Comparison of ENCODE assay signal across 25 cellular contexts in genomic region chr10:73215749-73216148, GRCh38. TPM values are rescaled to one million over a fixed set of nuclear protein-coding genes. Genes with fewer than 3 reads are reported as not detected.
DNase-seq lines count a peak whose midpoint lies in the region; ATAC-seq, FAIRE-seq and TF ChIP-seq lines count a peak whose summit lies in the region.
"Had no signal": no experiment of that assay in that cellular context is flagged by ENCODE, and none has a peak within 500 bp of the region (broad histone marks: within the 10 kb centered on the region; RNA-seq: fewer than 3 reads in every experiment).

No MANE protein-coding gene starts in this region.

- H3K36me3 ChIP-seq in HepG2 (replicated peaks in 1 of 2; ENCODE audit: control insufficient read depth in 1 of 2, insufficient read depth in 2 of 2, low read length in 2 of 2) (no peaks in the 10 kb centered on the region), right lobe of liver (no peaks in the 10 kb centered on the region), neural progenitor cell (no peaks in the 10 kb centered on the region)

- no peak overlapping the region for H3K4me3 ChIP-seq in HepG2 (replicated peaks in 1 of 3; ENCODE audit: insufficient read depth in 1 of 3, low read depth in 2 of 3, low read length in 3 of 3)
- H3K4me3 ChIP-seq in right lobe of liver = no peak overlapping the region
- H3K4me3 ChIP-seq in neural progenitor cell = no peak overlapping the region
- H3K4me3 ChIP-seq: A549; BLaER1 treated with 17β-estradiol and CSF1 and Interleukin-3, amounts not matched to agents 10 nM and 100 nM; GM12878 had no signal

- intact Hi-C loops in HepG2 (cut with micrococcal nuclease; ENCODE audit: unreplicated experiment) = no loop called here
- intact Hi-C loops in right lobe of liver (cut with DNase I) = no loop called here

- no peak overlapping the region for H3K27ac Mint-ChIP-seq in neural progenitor cell
- H3K27ac Mint-ChIP-seq: B cell; CD4-positive, alpha-beta T cell; CD8-positive, alpha-beta T cell had no signal

- H4K20me1 ChIP-seq in HepG2 (ENCODE audit: insufficient read depth, low read length) = no peaks in the 10 kb centered on the region
- no peaks in the 10 kb centered on the region for H4K20me1 ChIP-seq in neural progenitor cell (ENCODE audit: low read depth)
- H4K20me1 ChIP-seq: BLaER1 treated with 17β-estradiol and CSF1 and Interleukin-3, amounts not matched to agents 10 nM and 100 nM had no signal

- POLR2A ChIA-PET in HepG2 (lab: Yijun Ruan, JAX) = no interaction called here

- CTCF ChIA-PET in HepG2 (lab: Yijun Ruan, JAX; ENCODE audit: low intra/inter-chr PET ratio, low total read pairs) = no interaction called here

- no peak for TF ChIP-seq CTCF in HepG2 (CRISPR knock-in tag; IDR thresholded peaks at IDR 0.05)
- TF ChIP-seq CTCF in right lobe of liver (IDR thresholded peaks at IDR 0.05) = no peak
- no peak for TF ChIP-seq CTCF in neural progenitor cell (IDR thresholded peaks at IDR 0.05)

- TF ChIP-seq POLR2A in HepG2 (IDR thresholded peaks at IDR 0.05; ENCODE audit: insufficient read depth in 1 of 2, low read depth in 2 of 2, low read length in 2 of 2) (no peak), right lobe of liver (IDR thresholded peaks at IDR 0.05) (no peak)

- no peaks in the 10 kb centered on the region for H3F3A ChIP-seq in neural progenitor cell (ENCODE audit: low read depth)

- H3K27ac ChIP-seq in HepG2 (ENCODE audit: extremely low read length, insufficient read depth, low read length) (no peak overlapping the region), right lobe of liver (no peak overlapping the region), neural progenitor cell (no peak overlapping the region)
- H3K27ac ChIP-seq: 22Rv1; A549; BLaER1 treated with 17β-estradiol and CSF1 and Interleukin-3, amounts not matched to agents 10 nM and 100 nM; C4-2B had no signal

- peak; percentile 16 for DNase-seq in HepG2 (ENCODE audit: low spot score)
- DNase-seq in right lobe of liver = no peak
- no peak for DNase-seq in neural progenitor cell (ENCODE audit: low spot score)
- DNase-seq in NCI-H1436 (lab: John Stamatoyannopoulos, UW) = no peak
- DNase-seq: AML-193; Caco-2; Calu3; CD4-positive, alpha-beta T cell; CD8-positive, alpha-beta T cell; DMS 273 treated with DMSO at 0.1 percent for 48 hours; DMS153; DMS53; DMS79; DND-41; EL; GDM1 had no signal

- H3K27me3 ChIP-seq in HepG2 (ENCODE audit: control insufficient read depth in 1 of 2, insufficient read depth in 2 of 2, low read length in 2 of 2) = no peaks in the 10 kb centered on the region
- H3K27me3 ChIP-seq in right lobe of liver = no peaks in the 10 kb centered on the region
- H3K27me3 ChIP-seq in neural progenitor cell = no peaks in the 10 kb centered on the region
- H3K27me3 ChIP-seq: BLaER1 treated with 17β-estradiol and CSF1 and Interleukin-3, amounts not matched to agents 10 nM and 100 nM had no signal

- H3K36me3 Mint-ChIP-seq in neural progenitor cell = peaks cover 23% of the 10 kb centered on the region

- H3K4me1 ChIP-seq in HepG2 (ENCODE audit: insufficient read depth, low read length) (peaks cover 52% of the 10 kb centered on the region), right lobe of liver (peaks cover 0 to 27% (median 5%) of the 10 kb centered on the region in 4 donors), neural progenitor cell (no peaks in the 10 kb centered on the region)
- H3K4me1 ChIP-seq: A549; BLaER1 treated with 17β-estradiol and CSF1 and Interleukin-3, amounts not matched to agents 10 nM and 100 nM had no signal

- no peaks in the 10 kb centered on the region for H3K9me3 ChIP-seq in HepG2 (ENCODE audit: low read length)
- H3K9me3 ChIP-seq in right lobe of liver = no peaks in the 10 kb centered on the region
- no peaks in the 10 kb centered on the region for H3K9me3 ChIP-seq in neural progenitor cell (ENCODE audit: low read depth)
- H3K9me3 ChIP-seq: A549, Caco-2 had no signal

- FAIRE-seq in HepG2 (lab: Jason Lieb, UNC) = no peak
- FAIRE-seq: GM12878, GM12892, GM18507 had no signal

- no peak overlapping the region for H3K4me3 Mint-ChIP-seq in neural progenitor cell
- H3K4me3 Mint-ChIP-seq: B cell; CD4-positive, alpha-beta T cell; CD8-positive, alpha-beta T cell had no signal

- in situ Hi-C loops in HepG2 (cut with HindIII; ENCODE audit: extremely low pct_ligation_motif_present, low pct_unique_long_range_greater_than_20kb) = no loop called here

- no TSS peak for BruUV-seq in HepG2 (replicated peaks; lab: Mats Ljungman, UMichigan)

- 61% methylated on average over 1 of the region's 1 CpG for WGBS in HepG2 (ENCODE audit: low lambda C conversion rate)
- 91% methylated on average over 1 of the region's 1 CpG for WGBS in right lobe of liver (ENCODE audit: insufficient coverage, low coverage, low lambda C conversion rate, missing lambda C conversion rate)

- TF ChIP-seq EP300 in HepG2 (IDR thresholded peaks at IDR 0.05; ENCODE audit: low read depth in 2 of 2, low read length in 2 of 2) = no peak
- TF ChIP-seq EP300 in HepG2 (CRISPR knock-in tag; IDR thresholded peaks at IDR 0.05; ENCODE audit: borderline replicate concordance) = no peak

- TF ChIP-seq RAD21 in HepG2 (CRISPR knock-in tag; IDR thresholded peaks at IDR 0.05) = no peak

- H3K9me3 Mint-ChIP-seq in neural progenitor cell = no peaks in the 10 kb centered on the region
- H3K9me3 Mint-ChIP-seq: CD4-positive, alpha-beta T cell; CD8-positive, alpha-beta T cell had no signal

- H3K4me2 ChIP-seq in HepG2 (ENCODE audit: low read depth, low read length) = no peak overlapping the region
- no peak overlapping the region for H3K4me2 ChIP-seq in neural progenitor cell
- H3K4me2 ChIP-seq: A549; BLaER1 treated with 17β-estradiol and CSF1 and Interleukin-3, amounts not matched to agents 10 nM and 100 nM had no signal

- H2AFZ ChIP-seq in HepG2 (ENCODE audit: low read length) (no peak overlapping the region), neural progenitor cell (replicated peaks) (no peak overlapping the region)

- no peak overlapping the region for H3K9ac ChIP-seq in HepG2 (ENCODE audit: insufficient read depth, low read depth, low read length)
- peak overlapping the region; percentile 2 for H3K9ac ChIP-seq in neural progenitor cell
- H3K9ac ChIP-seq: BLaER1 treated with 17β-estradiol and CSF1 and Interleukin-3, amounts not matched to agents 10 nM and 100 nM had no signal

- ATAC-seq in HepG2 (no peak), right lobe of liver (no peak), HG03521 (IDR thresholded peaks at IDR 0.05; ENCODE audit: unreplicated experiment) (no peak)
- ATAC-seq: A549; CD8-positive, alpha-beta T cell; GM12878 had no signal

- no peaks in the 10 kb centered on the region for H3K4me1 Mint-ChIP-seq in neural progenitor cell

- H3K79me2 ChIP-seq in HepG2 (ENCODE audit: insufficient read depth, low read length) (no peaks in the 10 kb centered on the region), neural progenitor cell (ENCODE audit: low read depth) (no peaks in the 10 kb centered on the region)

- peaks cover 2% of the 10 kb centered on the region for H3K27me3 Mint-ChIP-seq in neural progenitor cell (ENCODE audit: insufficient read depth, low read depth)
- H3K27me3 Mint-ChIP-seq: B cell; CD4-positive, alpha-beta T cell had no signal

RNA-seq across cellular contexts. Expression of gene DNAJC9, which starts 31.3 kb away (rescaled TPM):
- total RNA-seq in HepG2 (2016; rRNA removed; fragmentation: Illumina TruSeq; extraction: Trizol) (60.3 and 76.9 TPM in 2 replicates), right lobe of liver (1 to 10 TPM; 4.6 to 8.8 (median 5.4) TPM), neural progenitor cell (ENCODE audit: low replicate concordance) (50.8 and 58.0 TPM in 2 replicates)
- 13.2 TPM in 2 replicates for total RNA-seq in HepG2 (2016; cell fraction: cytosol; rRNA removed; fragmentation: Illumina TruSeq; extraction: Trizol; ENCODE audit: low read depth)
- 60.9 and 80.0 TPM in 2 replicates for total RNA-seq in HepG2 (2016; cell fraction: insoluble cytoplasmic fraction; rRNA removed; fragmentation: Illumina TruSeq; extraction: Trizol)
- total RNA-seq in HepG2 (2016; cell fraction: membrane; rRNA removed; fragmentation: Illumina TruSeq; extraction: Trizol) = 32.4 and 33.9 TPM in 2 replicates
- 36.9 and 43.2 TPM in 2 replicates for total RNA-seq in HepG2 (2016; cell fraction: nucleus; rRNA removed; fragmentation: Illumina TruSeq; extraction: Trizol)
- polyA plus RNA-seq in HepG2 (2011; rRNA removed) = 13.4 and 15.9 TPM in 2 replicates
- 11.3 and 11.9 TPM in 2 replicates for polyA plus RNA-seq in HepG2 (2011; cell fraction: cytosol; rRNA removed)
- polyA plus RNA-seq in HepG2 (2011; cell fraction: nucleus; rRNA removed) = 35.4 and 37.6 TPM in 2 replicates
- 13.4 and 16.3 TPM in 2 replicates for polyA plus RNA-seq in HepG2 (2012)
- 9.4 and 10.9 TPM in 2 replicates for polyA plus RNA-seq in HepG2 (2016; cell fraction: cytosol; fragmentation: Illumina TruSeq; extraction: Trizol; ENCODE audit: low read depth)
- 60.5 and 63.2 TPM in 2 replicates for polyA plus RNA-seq in HepG2 (2016; cell fraction: insoluble cytoplasmic fraction; fragmentation: Illumina TruSeq; extraction: Trizol; ENCODE audit: low read depth)
- 19.3 and 19.6 TPM in 2 replicates for polyA plus RNA-seq in HepG2 (2016; cell fraction: membrane; fragmentation: Illumina TruSeq; extraction: Trizol; ENCODE audit: low read depth)
- polyA plus RNA-seq in HepG2 (2016; cell fraction: nucleus; fragmentation: Illumina TruSeq; extraction: Trizol; ENCODE audit: insufficient read depth, low read depth) = 59.2 and 60.2 TPM in 2 replicates
- 17.9 and 39.2 TPM in 2 replicates for polyA minus RNA-seq in HepG2 (2011; rRNA and poly(A)+ RNA removed; ENCODE audit: low replicate concordance)
- 6.5 and 8.3 TPM in 2 replicates for polyA minus RNA-seq in HepG2 (2011; cell fraction: cytosol; rRNA and poly(A)+ RNA removed)
- 35.7 and 36.1 TPM in 2 replicates for polyA minus RNA-seq in HepG2 (2011; cell fraction: nucleus; rRNA and poly(A)+ RNA removed)

RNA-seq across cellular contexts. Expression of gene MRPS16, which starts 36.7 kb away (rescaled TPM):
- total RNA-seq in HepG2 (2016; rRNA removed; fragmentation: Illumina TruSeq; extraction: Trizol) (135 and 189 TPM in 2 replicates), right lobe of liver (10 to 100 TPM; 40.5 to 58.4 (median 48.6) TPM), neural progenitor cell (ENCODE audit: low replicate concordance) (77.0 and 82.3 TPM in 2 replicates)
- total RNA-seq in HepG2 (2016; cell fraction: cytosol; rRNA removed; fragmentation: Illumina TruSeq; extraction: Trizol; ENCODE audit: low read depth) = 45.7 and 60.1 TPM in 2 replicates
- total RNA-seq in HepG2 (2016; cell fraction: insoluble cytoplasmic fraction; rRNA removed; fragmentation: Illumina TruSeq; extraction: Trizol) = 136 and 203 TPM in 2 replicates
- total RNA-seq in HepG2 (2016; cell fraction: membrane; rRNA removed; fragmentation: Illumina TruSeq; extraction: Trizol) = 93.5 and 107 TPM in 2 replicates
- total RNA-seq in HepG2 (2016; cell fraction: nucleus; rRNA removed; fragmentation: Illumina TruSeq; extraction: Trizol) = 46.1 and 51.7 TPM in 2 replicates
- polyA plus RNA-seq in HepG2 (2011; rRNA removed) = 70.1 and 70.8 TPM in 2 replicates
- 71.9 and 101 TPM in 2 replicates for polyA plus RNA-seq in HepG2 (2011; cell fraction: cytosol; rRNA removed)
- 47.7 and 52.2 TPM in 2 replicates for polyA plus RNA-seq in HepG2 (2011; cell fraction: nucleus; rRNA removed)
- 46.9 and 60.5 TPM in 2 replicates for polyA plus RNA-seq in HepG2 (2012)
- polyA plus RNA-seq in HepG2 (2016; cell fraction: cytosol; fragmentation: Illumina TruSeq; extraction: Trizol; ENCODE audit: low read depth) = 72.0 and 95.9 TPM in 2 replicates
- polyA plus RNA-seq in HepG2 (2016; cell fraction: insoluble cytoplasmic fraction; fragmentation: Illumina TruSeq; extraction: Trizol; ENCODE audit: low read depth) = 178 and 185 TPM in 2 replicates
- polyA plus RNA-seq in HepG2 (2016; cell fraction: membrane; fragmentation: Illumina TruSeq; extraction: Trizol; ENCODE audit: low read depth) = 98.6 and 105 TPM in 2 replicates
- polyA plus RNA-seq in HepG2 (2016; cell fraction: nucleus; fragmentation: Illumina TruSeq; extraction: Trizol; ENCODE audit: insufficient read depth, low read depth) = 94.8 and 101 TPM in 2 replicates
- polyA minus RNA-seq in HepG2 (2011; rRNA and poly(A)+ RNA removed; ENCODE audit: low replicate concordance) = 139 and 229 TPM in 2 replicates
- polyA minus RNA-seq in HepG2 (2011; cell fraction: cytosol; rRNA and poly(A)+ RNA removed) = 44.1 TPM in 2 replicates
- 27.9 and 35.8 TPM in 2 replicates for polyA minus RNA-seq in HepG2 (2011; cell fraction: nucleus; rRNA and poly(A)+ RNA removed)

RNA-seq across cellular contexts. Expression of gene FAM149B1, which starts 47.8 kb away (rescaled TPM):
- total RNA-seq in HepG2 (2016; rRNA removed; fragmentation: Illumina TruSeq; extraction: Trizol) (9.1 and 9.3 TPM in 2 replicates), right lobe of liver (10 to 100 TPM in 4 of 6 experiments, 1 to 10 TPM in 2; 9.2 to 19.9 (median 13.8) TPM), neural progenitor cell (ENCODE audit: low replicate concordance) (34.8 and 43.3 TPM in 2 replicates)
- total RNA-seq in HepG2 (2016; cell fraction: cytosol; rRNA removed; fragmentation: Illumina TruSeq; extraction: Trizol; ENCODE audit: low read depth) = 8.8 and 9.0 TPM in 2 replicates
- 7.4 and 8.3 TPM in 2 replicates for total RNA-seq in HepG2 (2016; cell fraction: insoluble cytoplasmic fraction; rRNA removed; fragmentation: Illumina TruSeq; extraction: Trizol)
- 14.6 and 16.2 TPM in 2 replicates for total RNA-seq in HepG2 (2016; cell fraction: membrane; rRNA removed; fragmentation: Illumina TruSeq; extraction: Trizol)
- 5.7 and 8.2 TPM in 2 replicates for total RNA-seq in HepG2 (2016; cell fraction: nucleus; rRNA removed; fragmentation: Illumina TruSeq; extraction: Trizol)
- polyA plus RNA-seq in HepG2 (2011; rRNA removed) = 14.7 and 16.8 TPM in 2 replicates
- 11.4 and 15.6 TPM in 2 replicates for polyA plus RNA-seq in HepG2 (2011; cell fraction: cytosol; rRNA removed)
- polyA plus RNA-seq in HepG2 (2011; cell fraction: nucleus; rRNA removed) = 16.3 and 16.9 TPM in 2 replicates
- 8.6 and 10.6 TPM in 2 replicates for polyA plus RNA-seq in HepG2 (2012)
- 9.0 and 10.7 TPM in 2 replicates for polyA plus RNA-seq in HepG2 (2016; cell fraction: cytosol; fragmentation: Illumina TruSeq; extraction: Trizol; ENCODE audit: low read depth)
- 8.7 and 8.9 TPM in 2 replicates for polyA plus RNA-seq in HepG2 (2016; cell fraction: insoluble cytoplasmic fraction; fragmentation: Illumina TruSeq; extraction: Trizol; ENCODE audit: low read depth)
- 14.0 and 17.5 TPM in 2 replicates for polyA plus RNA-seq in HepG2 (2016; cell fraction: membrane; fragmentation: Illumina TruSeq; extraction: Trizol; ENCODE audit: low read depth)
- polyA plus RNA-seq in HepG2 (2016; cell fraction: nucleus; fragmentation: Illumina TruSeq; extraction: Trizol; ENCODE audit: insufficient read depth, low read depth) = 12.3 and 15.2 TPM in 2 replicates
- 10.6 and 13.2 TPM in 2 replicates for polyA minus RNA-seq in HepG2 (2011; rRNA and poly(A)+ RNA removed; ENCODE audit: low replicate concordance)
- polyA minus RNA-seq in HepG2 (2011; cell fraction: cytosol; rRNA and poly(A)+ RNA removed) = 6.1 and 10.5 TPM in 2 replicates
- 9.9 and 15.8 TPM in 2 replicates for polyA minus RNA-seq in HepG2 (2011; cell fraction: nucleus; rRNA and poly(A)+ RNA removed)

RNA-seq across cellular contexts. Expression of gene ECD, which starts 47.9 kb away (rescaled TPM):
- total RNA-seq in HepG2 (2016; rRNA removed; fragmentation: Illumina TruSeq; extraction: Trizol) = 27.6 and 41.8 TPM in 2 replicates
- 3.5 and 4.7 TPM in 2 replicates for total RNA-seq in HepG2 (2016; cell fraction: cytosol; rRNA removed; fragmentation: Illumina TruSeq; extraction: Trizol; ENCODE audit: low read depth)
- total RNA-seq in HepG2 (2016; cell fraction: insoluble cytoplasmic fraction; rRNA removed; fragmentation: Illumina TruSeq; extraction: Trizol) = 26.8 and 41.9 TPM in 2 replicates
- 6.3 and 7.0 TPM in 2 replicates for total RNA-seq in HepG2 (2016; cell fraction: membrane; rRNA removed; fragmentation: Illumina TruSeq; extraction: Trizol)
- total RNA-seq in HepG2 (2016; cell fraction: nucleus; rRNA removed; fragmentation: Illumina TruSeq; extraction: Trizol) = 25.6 and 27.8 TPM in 2 replicates
- 17.4 and 21.5 TPM in 2 replicates for polyA plus RNA-seq in HepG2 (2011; rRNA removed)
- 12.4 and 14.5 TPM in 2 replicates for polyA plus RNA-seq in HepG2 (2011; cell fraction: cytosol; rRNA removed)
- polyA plus RNA-seq in HepG2 (2011; cell fraction: nucleus; rRNA removed) = 12.0 and 12.2 TPM in 2 replicates
- 13.6 and 15.8 TPM in 2 replicates for polyA plus RNA-seq in HepG2 (2012)
- polyA plus RNA-seq in HepG2 (2016; cell fraction: cytosol; fragmentation: Illumina TruSeq; extraction: Trizol; ENCODE audit: low read depth) = 2.1 and 2.2 TPM in 2 replicates
- polyA plus RNA-seq in HepG2 (2016; cell fraction: insoluble cytoplasmic fraction; fragmentation: Illumina TruSeq; extraction: Trizol; ENCODE audit: low read depth) = 39.7 and 42.6 TPM in 2 replicates
- 3.0 and 3.6 TPM in 2 replicates for polyA plus RNA-seq in HepG2 (2016; cell fraction: membrane; fragmentation: Illumina TruSeq; extraction: Trizol; ENCODE audit: low read depth)
- polyA plus RNA-seq in HepG2 (2016; cell fraction: nucleus; fragmentation: Illumina TruSeq; extraction: Trizol; ENCODE audit: insufficient read depth, low read depth) = 23.4 and 24.6 TPM in 2 replicates
- 23.9 and 37.6 TPM in 2 replicates for polyA minus RNA-seq in HepG2 (2011; rRNA and poly(A)+ RNA removed; ENCODE audit: low replicate concordance)
- 14.0 and 18.4 TPM in 2 replicates for polyA minus RNA-seq in HepG2 (2011; cell fraction: cytosol; rRNA and poly(A)+ RNA removed)
- polyA minus RNA-seq in HepG2 (2011; cell fraction: nucleus; rRNA and poly(A)+ RNA removed) = 41.2 and 47.6 TPM in 2 replicates
- total RNA-seq in right lobe of liver = 10 to 100 TPM in 5 of 6 experiments, 1 to 10 TPM in 1; 8.8 to 21.2 (median 11.7) TPM
- 36.0 and 44.0 TPM in 2 replicates for total RNA-seq in neural progenitor cell (ENCODE audit: low replicate concordance)
